Comparison of ENCODE assay signal across 1 cellular context in genomic region chr14:62126885-62127478, GRCh38.
TF ChIP-seq lines count a peak whose summit lies in the region.

No MANE protein-coding gene starts in this region.

TF ChIP-seq in WTC11, 78 proteins besides CTCF, POLR2A, EP300 and RAD21 (continued from another document):
- no peak for TF ChIP-seq ZNF512 (CRISPR knock-in tag; IDR thresholded peaks at IDR 0.05; ENCODE audit: borderline replicate concordance)
